Comparison of ENCODE assay signal across 14 cellular contexts in the genomic region with DNA sequence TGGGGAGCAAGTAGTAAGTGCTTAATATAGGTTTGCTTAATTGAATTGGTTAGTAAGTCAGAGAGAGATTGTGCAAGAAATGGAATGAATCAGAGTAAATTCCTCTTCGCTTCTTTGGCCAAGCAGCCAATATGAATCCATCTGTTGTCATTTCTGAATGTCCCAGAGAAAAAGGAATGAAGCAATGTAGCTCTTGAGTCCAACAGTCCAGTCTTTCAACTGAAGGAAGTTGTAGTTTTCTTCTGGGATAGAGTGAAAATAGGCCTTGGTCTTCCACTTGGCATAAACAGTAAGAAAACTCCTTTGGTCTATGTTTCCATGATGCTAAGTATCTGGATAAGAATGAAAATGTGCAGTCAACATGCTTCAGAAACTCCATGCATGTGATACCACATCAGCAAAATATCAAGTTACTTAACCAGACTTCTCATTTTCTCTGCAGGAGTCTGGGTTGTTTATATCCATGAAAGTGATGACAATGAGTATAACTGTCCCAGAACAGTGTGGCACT. TPM values are rescaled to one million over a fixed set of nuclear protein-coding genes. Genes with fewer than 3 reads are reported as not detected.
DNase-seq lines count a peak whose midpoint lies in the region; ATAC-seq and TF ChIP-seq lines count a peak whose summit lies in the region.
"Had no signal": no experiment of that assay in that cellular context is flagged by ENCODE, and none has a peak within 500 bp of the region (broad histone marks: within the 10 kb centered on the region; RNA-seq: fewer than 3 reads in every experiment).

No MANE protein-coding gene starts in this region.

- H3K79me2 ChIP-seq in mammary epithelial cell (ENCODE audit: insufficient read depth, low read length), result no peaks in the 10 kb centered on the region

- peak overlapping the region; percentile 87 for H3K27ac Mint-ChIP-seq in HFFc6
- no peak overlapping the region for H3K27ac Mint-ChIP-seq in activated naive CD8-positive, alpha-beta T cell treated with anti-CD3 and anti-CD28 coated beads, Interleukin-2, amount 50 U/mL, for 24 hours
- H3K27ac Mint-ChIP-seq: activated B cell treated with CpG ODN at 0.5 μM for 24 hours; activated naive CD4-positive, alpha-beta T cell treated with anti-CD3 and anti-CD28 coated beads for 36 hours had no signal

- peak; percentile 82 for DNase-seq in HFFc6
- DNase-seq in mammary epithelial cell, result peak; percentile 88
- no peak for DNase-seq in right cardiac atrium
- no peak for DNase-seq in SIG-M5 (lab: John Stamatoyannopoulos, UW)
- no peak for DNase-seq in NCI-H1105 treated with DMSO at 0.1 percent for 48 hours (lab: John Stamatoyannopoulos, UW)
- DNase-seq in activated naive CD8-positive, alpha-beta T cell treated with anti-CD3 and anti-CD28 coated beads, Interleukin-2, amount 50 U/mL, for 24 hours, result no peak
- DNase-seq: activated B cell treated with CpG ODN at 0.5 μM for 24 hours; activated naive CD4-positive, alpha-beta T cell treated with anti-CD3 and anti-CD28 coated beads for 36 hours; Calu3; MG63; stimulated activated CD4-positive, alpha-beta T cell treated with anti-CD3 and anti-CD28 coated beads, Interleukin-1b, Interleukin-23, amount 100 ng/mL, for 48 hours; upper lobe of left lung had no signal

- CTCF ChIA-PET in mammary epithelial cell (lab: Charles Lee; ENCODE audit: low non-redundant PET), result no interaction called here

- H3K36me3 ChIP-seq in mammary epithelial cell (ENCODE audit: insufficient read depth, low read length), result no peaks in the 10 kb centered on the region
- no peaks in the 10 kb centered on the region for H3K36me3 ChIP-seq in subcutaneous abdominal adipose tissue (ENCODE audit: control insufficient read depth in 5 of 5, insufficient read depth in 5 of 5, low read length in 5 of 5)
- H3K36me3 ChIP-seq: MG63, upper lobe of left lung had no signal

- intact Hi-C loops in mammary epithelial cell (cut with micrococcal nuclease), result loop anchor here (1.0 kb wide), 1 partner anchor 44 kb away; no protein-coding TSS in a partner anchor
- intact Hi-C loops in right cardiac atrium (cut with DNase I), result no loop called here

- no TSS peak for BruUV-seq in mammary epithelial cell (replicated peaks; lab: Mats Ljungman, UMichigan)

- no peak overlapping the region for H3K27ac ChIP-seq in mammary epithelial cell (ENCODE audit: insufficient read depth, low read depth, low read length)
- peak overlapping the region; percentile 79 for H3K27ac ChIP-seq in right cardiac atrium (ENCODE audit: low read length)
- H3K27ac ChIP-seq in subcutaneous abdominal adipose tissue (ENCODE audit: low read depth, low read length), result peak overlapping the region; percentile 39

- H3K9ac ChIP-seq in mammary epithelial cell (ENCODE audit: insufficient read depth, low read length), result no peak overlapping the region
- H3K9ac ChIP-seq in subcutaneous abdominal adipose tissue (ENCODE audit: low read length in 5 of 5), result no peak overlapping the region

- no peaks in the 10 kb centered on the region for H3K27me3 ChIP-seq in mammary epithelial cell (ENCODE audit: insufficient read depth, low read length)
- no peaks in the 10 kb centered on the region for H3K27me3 ChIP-seq in right cardiac atrium (ENCODE audit: control insufficient read depth, insufficient read depth)
- peaks cover 0 to 3% (median 0%) of the 10 kb centered on the region in 5 donors for H3K27me3 ChIP-seq in subcutaneous abdominal adipose tissue (ENCODE audit: control insufficient read depth in 5 of 5, insufficient read depth in 4 of 5, low read length in 5 of 5)
- H3K27me3 ChIP-seq: MG63, upper lobe of left lung had no signal

- H3K9me3 ChIP-seq in mammary epithelial cell (replicated peaks; ENCODE audit: insufficient read depth, low read length) (no peaks in the 10 kb centered on the region), right cardiac atrium (ENCODE audit: control insufficient read depth, low read length) (no peaks in the 10 kb centered on the region), subcutaneous abdominal adipose tissue (ENCODE audit: control insufficient read depth in 5 of 5, low read length in 5 of 5) (no peaks in the 10 kb centered on the region)
- H3K9me3 ChIP-seq: MG63, upper lobe of left lung had no signal

- TF ChIP-seq CTCF in HFFc6 (IDR thresholded peaks at IDR 0.05), result no peak
- no peak for TF ChIP-seq CTCF in mammary epithelial cell (conservative IDR thresholded peaks at IDR 0.05 in 1 of 2, IDR thresholded peaks at IDR 0.05 in 1 of 2; ENCODE audit: extremely low read depth in 1 of 2, insufficient read depth in 1 of 2, low read depth in 1 of 2, low read length in 2 of 2)

- peaks cover 77% of the 10 kb centered on the region for H3K4me1 Mint-ChIP-seq in HFFc6 (ENCODE audit: low read depth)
- H3K4me1 Mint-ChIP-seq in activated naive CD8-positive, alpha-beta T cell treated with anti-CD3 and anti-CD28 coated beads, Interleukin-2, amount 50 U/mL, for 24 hours, result no peaks in the 10 kb centered on the region
- H3K4me1 Mint-ChIP-seq: activated B cell treated with CpG ODN at 0.5 μM for 24 hours had no signal

- 0% methylated on average over 1 of the region's 1 CpG for WGBS in mammary epithelial cell (ENCODE audit: low coverage, missing lambda C conversion rate)
- 57% methylated on average over 1 of the region's 1 CpG for WGBS in right cardiac atrium

- dilution Hi-C loops in mammary epithelial cell (cut with HindIII; ENCODE audit: low sequenced_read_pairs), result no loop called here

- H3K36me3 Mint-ChIP-seq in HFFc6 (ENCODE audit: low read depth), result 0 out of 2 replicates have a peak, but pooled peaks cover 10% of the 10 kb centered on the region
- H3K36me3 Mint-ChIP-seq in activated naive CD8-positive, alpha-beta T cell treated with anti-CD3 and anti-CD28 coated beads, Interleukin-2, amount 50 U/mL, for 24 hours (ENCODE audit: low read depth), result no peaks in the 10 kb centered on the region

- H3K4me1 ChIP-seq in mammary epithelial cell (ENCODE audit: insufficient read depth, low read length) (peaks cover 21% of the 10 kb centered on the region), right cardiac atrium (ENCODE audit: control insufficient read depth, insufficient read depth, low read length) (no peaks in the 10 kb centered on the region), subcutaneous abdominal adipose tissue (ENCODE audit: control insufficient read depth in 5 of 5, insufficient read depth in 5 of 5, low read length in 5 of 5) (peaks cover 0 to 34% (median 20%) of the 10 kb centered on the region in 5 donors)
- H3K4me1 ChIP-seq: upper lobe of left lung had no signal

- peak overlapping the region; percentile 95 for H3K4me3 Mint-ChIP-seq in HFFc6
- H3K4me3 Mint-ChIP-seq in activated naive CD8-positive, alpha-beta T cell treated with anti-CD3 and anti-CD28 coated beads, Interleukin-2, amount 50 U/mL, for 24 hours, result no peak overlapping the region
- H3K4me3 Mint-ChIP-seq: activated B cell treated with CpG ODN at 0.5 μM for 24 hours; activated naive CD4-positive, alpha-beta T cell treated with anti-CD3 and anti-CD28 coated beads for 36 hours had no signal

- no peaks in the 10 kb centered on the region for H4K20me1 ChIP-seq in mammary epithelial cell (ENCODE audit: insufficient read depth, low read length)

- H2AFZ ChIP-seq in mammary epithelial cell (ENCODE audit: low read depth, low read length), result no peak overlapping the region

- ATAC-seq in right cardiac atrium, result peak; percentile 81 to 82
- ATAC-seq in GM18858 (IDR thresholded peaks at IDR 0.05; ENCODE audit: unreplicated experiment), result no peak
- ATAC-seq in activated naive CD8-positive, alpha-beta T cell treated with anti-CD3 and anti-CD28 coated beads, Interleukin-2, amount 50 U/mL, for 24 hours, result no peak

- in situ Hi-C loops in mammary epithelial cell (cut with MboI; ENCODE audit: low sequenced_read_pairs in 2 of 2), result no loop called here

- H3K4me3 ChIP-seq in mammary epithelial cell (replicated peaks in 1 of 3; ENCODE audit: insufficient read depth in 1 of 3, low read depth in 2 of 3, low read length in 3 of 3), result no peak overlapping the region
- H3K4me3 ChIP-seq in right cardiac atrium (ENCODE audit: low read length), result no peak overlapping the region
- no peak overlapping the region for H3K4me3 ChIP-seq in subcutaneous abdominal adipose tissue (ENCODE audit: low read depth in 1 of 5, low read length in 5 of 5)
- H3K4me3 ChIP-seq: MG63, upper lobe of left lung had no signal

- H3K27me3 Mint-ChIP-seq in HFFc6 (ENCODE audit: insufficient read depth), result no peaks in the 10 kb centered on the region
- no peaks in the 10 kb centered on the region for H3K27me3 Mint-ChIP-seq in activated naive CD8-positive, alpha-beta T cell treated with anti-CD3 and anti-CD28 coated beads, Interleukin-2, amount 50 U/mL, for 24 hours
- H3K27me3 Mint-ChIP-seq: activated B cell treated with CpG ODN at 0.5 μM for 24 hours had no signal

- H3K4me2 ChIP-seq in mammary epithelial cell (ENCODE audit: insufficient read depth, low read depth, low read length), result no peak overlapping the region

- H3K9me3 Mint-ChIP-seq in HFFc6, result no peaks in the 10 kb centered on the region
- H3K9me3 Mint-ChIP-seq in activated naive CD8-positive, alpha-beta T cell treated with anti-CD3 and anti-CD28 coated beads, Interleukin-2, amount 50 U/mL, for 24 hours, result no peaks in the 10 kb centered on the region
- H3K9me3 Mint-ChIP-seq: activated B cell treated with CpG ODN at 0.5 μM for 24 hours had no signal

RNA-seq across cellular contexts. Expression of a gene that starts 1.8 kb away (rescaled TPM):
- total RNA-seq in HFFc6 (2021; fragmentation: NEBNext Ultra II Directional; extraction: Animal tissue kit (Norgen Biotek cat#: 25700)), result 100 to 1,000 TPM in 1 of 6 experiments, 10 to 100 TPM in 5; 38.9 to 101 (median 40.4) TPM
- total RNA-seq in mammary epithelial cell, result 10 to 100 TPM in 1 of 2 donors, 1 to 10 TPM in 1; 3.4 to 18.0 TPM
- polyA plus RNA-seq in mammary epithelial cell, result 0.77 TPM
- not detected for polyA minus RNA-seq in mammary epithelial cell
- 10 to 100 TPM in 2 of 4 donors, 1 to 10 TPM in 2; 7.3 to 19.8 (median 10.4) TPM for total RNA-seq in right cardiac atrium
- polyA plus RNA-seq in right cardiac atrium, result 15.2 TPM
- total RNA-seq: activated B cell treated with CpG ODN at 0.5 μM for 24 hours; activated naive CD4-positive, alpha-beta T cell treated with anti-CD3 and anti-CD28 coated beads for 36 hours; Calu3 had no signal

RNA-seq across cellular contexts. Expression of a gene that starts 48.5 kb away (rescaled TPM):
- not detected for total RNA-seq in HFFc6 (2021; fragmentation: NEBNext Ultra II Directional; extraction: Animal tissue kit (Norgen Biotek cat#: 25700))
- total RNA-seq in mammary epithelial cell (1 to 10 TPM; 1.9 to 2.0 TPM), right cardiac atrium (not detected)
- polyA plus RNA-seq in mammary epithelial cell (0.37 TPM), right cardiac atrium (0.16 TPM)
- not detected for polyA minus RNA-seq in mammary epithelial cell
- total RNA-seq: activated B cell treated with CpG ODN at 0.5 μM for 24 hours; activated naive CD4-positive, alpha-beta T cell treated with anti-CD3 and anti-CD28 coated beads for 36 hours; Calu3 had no signal

Comparison
In these comparisons a context has a peak if more than half of its experiments do, and no peak if none do; other contexts are left out.
1. DNase-seq: peak in HFFc6 (single experiment) and mammary epithelial cell (single experiment); none in right cardiac atrium (0 of 3), SIG-M5 (single experiment), NCI-H1105 treated with DMSO at 0.1 percent for 48 hours (single experiment) and activated naive CD8-positive, alpha-beta T cell treated with anti-CD3 and anti-CD28 coated beads, Interleukin-2, amount 50 U/mL, for 24 hours (single experiment).
2. ATAC-seq: peak in right cardiac atrium (2 of 2); none in GM18858 (single experiment) and activated naive CD8-positive, alpha-beta T cell treated with anti-CD3 and anti-CD28 coated beads, Interleukin-2, amount 50 U/mL, for 24 hours (single experiment).